8 cellular contexts compared by ENCODE assay signal in the genomic region with DNA sequence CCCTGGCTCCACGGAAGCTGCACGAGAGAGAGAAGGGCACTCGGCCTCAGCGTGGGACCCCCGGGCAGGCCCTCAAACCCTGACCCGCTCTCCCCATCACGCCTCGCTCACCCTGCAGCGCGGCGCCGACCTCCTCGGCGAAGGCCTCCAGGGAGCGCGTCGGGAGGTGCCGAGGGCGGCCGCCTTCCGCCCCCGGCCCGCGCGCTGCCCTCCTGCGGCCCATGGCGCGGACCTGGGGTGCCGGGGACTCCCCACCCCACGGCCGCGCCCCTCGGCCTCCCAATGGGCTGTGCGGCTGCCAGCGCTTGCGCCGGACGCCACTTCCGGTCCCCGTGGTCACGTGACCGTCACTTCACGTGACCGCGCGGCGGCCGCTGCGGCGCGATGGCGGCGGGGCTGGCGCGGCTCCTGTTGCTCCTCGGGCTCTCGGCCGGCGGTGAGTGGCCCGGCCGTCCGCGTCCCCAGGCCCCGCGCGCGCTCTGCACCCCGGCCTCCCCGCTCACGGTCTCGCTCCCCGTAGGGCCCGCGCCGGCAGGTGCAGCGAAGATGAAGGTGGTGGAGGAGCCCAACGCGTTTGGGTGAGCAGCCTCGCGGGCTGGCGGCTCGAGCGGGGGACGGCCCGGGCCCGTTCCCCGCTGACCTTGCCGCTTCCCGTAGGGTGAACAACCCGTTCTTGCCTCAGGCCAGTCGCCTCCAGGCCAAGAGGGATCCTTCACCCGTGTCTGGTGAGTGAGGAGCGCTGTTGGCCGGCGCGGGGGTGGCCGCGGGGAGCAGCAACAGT. TPM values are rescaled to one million over a fixed set of nuclear protein-coding genes. Genes with fewer than 3 reads are reported as not detected.
DNase-seq lines count a peak whose midpoint lies in the region; ATAC-seq and TF ChIP-seq lines count a peak whose summit lies in the region.

Gene GNPTG (plus strand): TSS at position 350 of the 781 bp plus-strand sequence. CDS start 35 bp downstream, at position 385.
Gene TSR3 (minus strand): TSS at position 297 of the 781 bp plus-strand sequence. CDS start 74 bp downstream, at position 223.

- no peaks in the 10 kb centered on the region for H3K27me3 ChIP-seq in kidney epithelial cell (ENCODE audit: control insufficient read depth, insufficient read depth, low read length)

- H3K4me3 ChIP-seq in kidney epithelial cell (ENCODE audit: low read depth, low read length), result peak within 1 kb of the TSS; percentile 68

- no peak for TF ChIP-seq CTCF in 22Rv1 (IDR thresholded peaks at IDR 0.05)
- no peak for TF ChIP-seq CTCF in kidney epithelial cell (IDR thresholded peaks at IDR 0.05; ENCODE audit: insufficient read depth, low read length, poor library complexity, severe bottlenecking)

- DNase-seq in NCI-H2107 treated with DMSO at 0.1 percent for 48 hours (lab: John Stamatoyannopoulos, UW; ENCODE audit: unreplicated experiment), result peak; percentile 25
- DNase-seq in activated CD4-positive, alpha-beta T cell treated with anti-CD3 and anti-CD28 coated beads for 1 hour, result peak; percentile 77
- peak; percentile 68 for DNase-seq in cerebellar cortex (ENCODE audit: low spot score)
- DNase-seq in kidney epithelial cell (ENCODE audit: low read depth), result peak; percentile 31
- DNase-seq in stimulated activated CD4-positive, alpha-beta T cell treated with anti-CD3 and anti-CD28 coated beads, Interleukin-15, amount 100 ng/mL, for 1 hour (ENCODE audit: low read depth in 1 of 2, low spot score in 1 of 2), result peak; percentile 72 to 80

- peak within 1 kb of the TSS; percentile 52 for H3K27ac ChIP-seq in 22Rv1

- ATAC-seq in GM18498 (IDR thresholded peaks at IDR 0.05; ENCODE audit: unreplicated experiment), result peak; percentile 82
- ATAC-seq in HG02943 (IDR thresholded peaks at IDR 0.05; ENCODE audit: low read depth, unreplicated experiment), result peak; percentile 61

- no peaks in the 10 kb centered on the region for H3K36me3 ChIP-seq in kidney epithelial cell (ENCODE audit: control insufficient read depth, insufficient read depth, low read length)

RNA-seq across cellular contexts. Expression of gene GNPTG, which starts in this region (rescaled TPM):
- total RNA-seq in kidney epithelial cell, result 103 and 104 TPM in 2 replicates

RNA-seq across cellular contexts. Expression of gene TSR3, which starts in this region (rescaled TPM):
- 138 and 144 TPM in 2 replicates for total RNA-seq in kidney epithelial cell

Comparison
In these comparisons a context has a peak if more than half of its experiments do, and no peak if none do; other contexts are left out.
1. Peak in every context shown above with its lines: DNase-seq, ATAC-seq, H3K4me3 ChIP-seq and H3K27ac ChIP-seq.
2. DNase-seq: peak in every context shown above with its lines; median percentile 77 in activated CD4-positive, alpha-beta T cell treated with anti-CD3 and anti-CD28 coated beads for 1 hour; 76 in stimulated activated CD4-positive, alpha-beta T cell treated with anti-CD3 and anti-CD28 coated beads, Interleukin-15, amount 100 ng/mL, for 1 hour; 68 in cerebellar cortex; 31 in kidney epithelial cell; 25 in NCI-H2107 treated with DMSO at 0.1 percent for 48 hours.